In genomic region chr9:109369285-109369684, GRCh38 we compare ENCODE assay signal across 19 cellular contexts. TPM values are rescaled to one million over a fixed set of nuclear protein-coding genes. Genes with fewer than 3 reads are reported as not detected.
A peak's percentile ranks its signal among the peaks of the same experiment; 100 is the strongest.
DNase-seq lines count a peak whose midpoint lies in the region; ATAC-seq, FAIRE-seq and TF ChIP-seq lines count a peak whose summit lies in the region.
"Had no signal": no experiment of that assay in that cellular context is flagged by ENCODE, and none has a peak within 500 bp of the region (broad histone marks: within the 10 kb centered on the region; RNA-seq: fewer than 3 reads in every experiment).

No MANE protein-coding gene starts in this region.

- DNase-seq in GM12878 (ENCODE audit: low read depth, low spot score) (no peak), glomerular visceral epithelial cell (ENCODE audit: extremely low spot score) (no peak), Right ventricle myocardium inferior (ENCODE audit: missing footprints) (no peak)
- no peak for DNase-seq in activated CD4-positive, alpha-beta memory T cell treated with anti-CD3 and anti-CD28 coated beads for 36 hours
- DNase-seq: activated B cell treated with CpG ODN at 0.5 μM for 24 hours; BE2C; central memory CD4-positive, alpha-beta T cell; EL; Karpas-422; NCI-H2081 had no signal

- no peak overlapping the region for H3K4me3 Mint-ChIP-seq in activated CD4-positive, alpha-beta memory T cell treated with anti-CD3 and anti-CD28 coated beads for 36 hours
- H3K4me3 Mint-ChIP-seq: activated B cell treated with CpG ODN at 0.5 μM for 24 hours; activated naive CD8-positive, alpha-beta T cell; stimulated activated naive CD8-positive, alpha-beta T cell treated with anti-CD3 and anti-CD28 coated beads, Interleukin-15, Interleukin-2, amounts not matched to agents 100 ng/mL and 50 ng/mL, for 24 hours had no signal

- SMC1A ChIA-PET in GM12878 (lab: Charles Lee; ENCODE audit: uncharacterized antibody, unreplicated experiment) = no interaction called here

- 0 out of 2 replicates have a peak overlapping the region, but pooled peaks have one; percentile 1 for H3K4me2 ChIP-seq in GM12878 (ENCODE audit: control insufficient read depth, insufficient read depth)

- no peak overlapping the region for H3K9ac ChIP-seq in GM12878 (ENCODE audit: control insufficient read depth, insufficient read depth, low read length)

- WGBS in GM12878 (ENCODE audit: insufficient coverage, insufficient replicate concordance, low lambda C conversion rate, missing lambda C conversion rate) = 0% methylated on average over 2 of the region's 2 CpGs

- ATAC-seq in GM18519 (IDR thresholded peaks at IDR 0.05; ENCODE audit: low FRiP score, unreplicated experiment) (peak; percentile 67), GM21515 (IDR thresholded peaks at IDR 0.05; ENCODE audit: unreplicated experiment) (peak; percentile 92), HG03108 (IDR thresholded peaks at IDR 0.05; ENCODE audit: unreplicated experiment) (peak; percentile 92), GM12878 (peak; percentile 77), HG02970 (IDR thresholded peaks at IDR 0.05; ENCODE audit: low FRiP score, unreplicated experiment) (no peak), Right ventricle myocardium inferior (no peak)

- H3K27ac Mint-ChIP-seq in activated CD4-positive, alpha-beta memory T cell treated with anti-CD3 and anti-CD28 coated beads for 36 hours = no peak overlapping the region
- H3K27ac Mint-ChIP-seq: activated B cell treated with CpG ODN at 0.5 μM for 24 hours; activated naive CD8-positive, alpha-beta T cell; stimulated activated naive CD8-positive, alpha-beta T cell treated with anti-CD3 and anti-CD28 coated beads, Interleukin-15, Interleukin-2, amounts not matched to agents 100 ng/mL and 50 ng/mL, for 24 hours had no signal

- TF ChIP-seq EP300 in GM12878 (IDR thresholded peaks at IDR 0.05; ENCODE audit: borderline replicate concordance in 1 of 2, control insufficient read depth in 1 of 2, low read depth in 2 of 2, low read length in 2 of 2) = no peak

- H3K36me3 ChIP-seq in GM12878 (ENCODE audit: control insufficient read depth in 2 of 2, insufficient read depth in 2 of 2, low read length in 1 of 2) = no peaks in the 10 kb centered on the region
- H3K36me3 ChIP-seq: BE2C had no signal

- POLR2A ChIA-PET in GM12878 (lab: Charles Lee) = no interaction called here
- POLR2A ChIA-PET in activated CD4-positive, alpha-beta memory T cell treated with anti-CD3 and anti-CD28 coated beads for 36 hours (lab: Charles Lee) = no interaction called here

- no peak for TF ChIP-seq RAD21 in GM12878 (IDR thresholded peaks at IDR 0.05; ENCODE audit: insufficient read depth, low read depth, low read length)

- no TSS peak for BruUV-seq in GM12878 (replicated peaks; lab: Mats Ljungman, UMichigan)

- H3K36me3 Mint-ChIP-seq in activated CD4-positive, alpha-beta memory T cell treated with anti-CD3 and anti-CD28 coated beads for 36 hours = no peaks in the 10 kb centered on the region
- H3K36me3 Mint-ChIP-seq: activated naive CD8-positive, alpha-beta T cell had no signal

- H3K4me1 Mint-ChIP-seq in activated CD4-positive, alpha-beta memory T cell treated with anti-CD3 and anti-CD28 coated beads for 36 hours (ENCODE audit: low read depth) = no peaks in the 10 kb centered on the region
- H3K4me1 Mint-ChIP-seq: activated B cell treated with CpG ODN at 0.5 μM for 24 hours had no signal

- no peak for TF ChIP-seq CTCF in GM12878 (IDR thresholded peaks at IDR 0.05 in 2 of 3, conservative IDR thresholded peaks at IDR 0.05 in 1 of 3; ENCODE audit: control insufficient read depth in 2 of 3, extremely low read depth in 1 of 3, insufficient read depth in 1 of 3, low read depth in 3 of 3, low read length in 3 of 3)

- H3K9me3 ChIP-seq in GM12878 (replicated peaks; ENCODE audit: control insufficient read depth, insufficient read depth, low read length) = peaks cover 3% of the 10 kb centered on the region; the same call in 1 of the 3 replicates
- H3K9me3 ChIP-seq: BE2C had no signal

- peaks cover 10% of the 10 kb centered on the region for H3K4me1 ChIP-seq in GM12878 (ENCODE audit: control insufficient read depth, insufficient read depth, low read length)
- H3K4me1 ChIP-seq: BE2C had no signal

- H2AFZ ChIP-seq in GM12878 (ENCODE audit: control insufficient read depth, low read depth, low read length) = no peak overlapping the region

- no peak overlapping the region for H3K4me3 ChIP-seq in GM12878

- H3K9me3 Mint-ChIP-seq in activated CD4-positive, alpha-beta memory T cell treated with anti-CD3 and anti-CD28 coated beads for 36 hours = peaks cover 3% of the 10 kb centered on the region
- H3K9me3 Mint-ChIP-seq: stimulated activated naive CD8-positive, alpha-beta T cell treated with anti-CD3 and anti-CD28 coated beads, Interleukin-15, Interleukin-2, amounts not matched to agents 100 ng/mL and 50 ng/mL, for 24 hours had no signal

- no peak overlapping the region for H3K27ac ChIP-seq in GM12878 (ENCODE audit: control insufficient read depth, insufficient read depth)

- RAD21 ChIA-PET in GM12878 (lab: Charles Lee; ENCODE audit: unreplicated experiment) = no interaction called here

- no peaks in the 10 kb centered on the region; a peak in 1 of 4 replicates for H3K27me3 ChIP-seq in GM12878 (replicated peaks in 1 of 2; ENCODE audit: control insufficient read depth in 2 of 2, insufficient read depth in 2 of 2, low read length in 1 of 2)
- H3K27me3 ChIP-seq: BE2C had no signal

- no peaks in the 10 kb centered on the region for H4K20me1 ChIP-seq in GM12878 (ENCODE audit: control insufficient read depth, insufficient read depth)

- in situ Hi-C loops in GM12878 (cut with MboI) = no loop called here

- H3K27me3 Mint-ChIP-seq in activated CD4-positive, alpha-beta memory T cell treated with anti-CD3 and anti-CD28 coated beads for 36 hours = no peaks in the 10 kb centered on the region

- no peaks in the 10 kb centered on the region for H3K79me2 ChIP-seq in GM12878 (ENCODE audit: control insufficient read depth, insufficient read depth, low read length)

- TF ChIP-seq POLR2A in GM12878 (IDR thresholded peaks at IDR 0.05; ENCODE audit: low read depth, low read length) = no peak

- intact Hi-C loops in GM12878 (cut with micrococcal nuclease; ENCODE audit: unreplicated experiment) (no loop called here), Right ventricle myocardium inferior (cut with DNase I) (no loop called here)
- intact Hi-C loops in activated CD4-positive, alpha-beta memory T cell treated with anti-CD3 and anti-CD28 coated beads for 36 hours (cut with micrococcal nuclease) = no loop called here

- CTCF ChIA-PET in GM12878 (lab: Yijun Ruan, JAX) = interaction anchor here (1.0 kb wide), 2 partner anchors 29 to 186 kb away, joined by 3 read pairs; no protein-coding TSS in a partner anchor
- CTCF ChIA-PET in activated CD4-positive, alpha-beta memory T cell treated with anti-CD3 and anti-CD28 coated beads for 36 hours (lab: Charles Lee) = no interaction called here

- FAIRE-seq in GM12878 (lab: Jason Lieb, UNC) = no peak
- FAIRE-seq: endometrium, frontal cortex, H54 had no signal

TF ChIP-seq in GM12878, 131 proteins besides CTCF, POLR2A, EP300 and RAD21:
- no peak for TF ChIP-seq GATAD2B (conservative IDR thresholded peaks at IDR 0.05; ENCODE audit: low read depth)
- peak; percentile 48 for TF ChIP-seq RUNX3 (IDR thresholded peaks at IDR 0.05; ENCODE audit: low read length)
TF ChIP-seq in GM12878: peak in this region for 1.

RNA-seq across cellular contexts. Expression of gene EPB41L4B, which starts 48.4 kb away (rescaled TPM):
- total RNA-seq in GM12878 (2013; cell fraction: nucleolus; rRNA removed) = 0.56 and 0.71 TPM in 2 replicates
- 0.05 and 0.11 TPM in 2 replicates for total RNA-seq in GM12878 (2014; rRNA removed)
- total RNA-seq in GM12878 (2014; rRNA removed; fragmentation: Illumina TruSeq; extraction: Trizol) = 0.13 and 0.14 TPM in 2 replicates
- 0.16 and 0.28 TPM in 2 replicates for total RNA-seq in GM12878 (2021)
- polyA plus RNA-seq in GM12878 (2011; ENCODE audit: low read depth) = 0.33 TPM
- 0.75 and 1.6 TPM in 2 replicates for polyA plus RNA-seq in GM12878 (2011; rRNA removed)
- 0.18 and 0.40 TPM in 2 replicates for polyA plus RNA-seq in GM12878 (2011; cell fraction: cytosol; rRNA removed)
- 0.39 and 0.61 TPM in 2 replicates for polyA plus RNA-seq in GM12878 (2011; cell fraction: nucleus; rRNA removed)
- 0.54 and 0.59 TPM in 2 replicates for polyA plus RNA-seq in GM12878 (2012)
- 0.13 and 0.35 TPM in 2 replicates for polyA plus RNA-seq in GM12878 (2014; fragmentation: Illumina TruSeq; extraction: Trizol)
- polyA plus RNA-seq in GM12878 (2014; fragmentation: Nextera tagmentation; extraction: Ambion mirVana) = under 1 TPM; 0.04 to 0.13 TPM
- 0.05 and 0.24 TPM in 2 replicates for polyA plus RNA-seq in GM12878 (2014; rRNA removed)
- under 1 TPM in 1 of 2 experiments, not detected in 1; 0.08 TPM for polyA plus RNA-seq in GM12878 (2016; fragmentation: Nextera tagmentation; extraction: Ambion mirVana)
- polyA minus RNA-seq in GM12878 (2011; rRNA and poly(A)+ RNA removed) = 0.46 and 0.88 TPM in 2 replicates
- polyA minus RNA-seq in GM12878 (2011; cell fraction: cytosol; rRNA and poly(A)+ RNA removed) = 0.27 TPM in 1 of 2 replicates, not detected in the other
- 0.12 and 0.19 TPM in 2 replicates for polyA minus RNA-seq in GM12878 (2011; cell fraction: nucleus; rRNA and poly(A)+ RNA removed)
- total RNA-seq in Right ventricle myocardium inferior = 8.1 TPM
- under 1 TPM; 0.17 to 0.21 TPM for total RNA-seq in activated CD4-positive, alpha-beta memory T cell treated with anti-CD3 and anti-CD28 coated beads for 36 hours

Comparison
In these comparisons a context has a peak if more than half of its experiments do, and no peak if none do; other contexts are left out.
1. ATAC-seq: peak in GM18519 (single experiment), GM21515 (single experiment), HG03108 (single experiment) and GM12878 (single experiment); none in HG02970 (single experiment) and Right ventricle myocardium inferior (single experiment).